In the genomic region with DNA sequence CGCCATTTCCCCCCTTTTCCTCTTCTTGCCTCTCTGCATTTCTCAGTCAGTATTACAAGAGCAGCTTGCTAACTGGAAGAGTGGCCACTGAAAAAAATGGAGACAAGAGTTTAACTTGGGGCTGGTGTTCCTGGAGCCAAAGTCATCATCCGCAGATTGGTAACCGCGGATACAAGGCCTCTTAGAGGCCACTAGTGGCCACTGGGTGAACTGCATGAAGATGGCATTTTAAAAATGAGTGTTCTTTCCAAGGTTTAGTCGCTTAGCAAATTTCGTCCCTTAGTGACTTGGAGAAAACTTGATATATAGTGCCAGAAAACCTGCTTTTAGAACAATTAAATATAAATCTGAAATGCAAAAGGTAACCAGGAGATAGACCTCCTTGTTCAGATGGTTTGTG, we compare ENCODE assay signal across 8 cellular contexts. TPM values are rescaled to one million over a fixed set of nuclear protein-coding genes. Genes with fewer than 3 reads are reported as not detected.
A peak's percentile ranks its signal among the peaks of the same experiment; 100 is the strongest.
DNase-seq lines count a peak whose midpoint lies in the region; ATAC-seq, FAIRE-seq and TF ChIP-seq lines count a peak whose summit lies in the region.
"Had no signal": no experiment of that assay in that cellular context is flagged by ENCODE, and none has a peak within 500 bp of the region (broad histone marks: within the 10 kb centered on the region; RNA-seq: fewer than 3 reads in every experiment).

No MANE protein-coding gene starts in this region.

- peak overlapping the region in 1 of 9 donors; percentile 47 for H3K27ac Mint-ChIP-seq in naive thymus-derived CD4-positive, alpha-beta T cell

- H3K4me1 Mint-ChIP-seq in naive thymus-derived CD4-positive, alpha-beta T cell: peaks cover 0 to 5% (median 0%) of the 10 kb centered on the region in 7 donors

- H3K9me3 Mint-ChIP-seq in naive thymus-derived CD4-positive, alpha-beta T cell: peaks cover 0 to 2% (median 0%) of the 10 kb centered on the region in 11 donors

- H3K9me3 ChIP-seq in naive thymus-derived CD4-positive, alpha-beta T cell (ENCODE audit: control insufficient read depth in 2 of 3, low read length in 3 of 3): no peaks in the 10 kb centered on the region

- CTCF ChIA-PET in naive thymus-derived CD4-positive, alpha-beta T cell (lab: Charles Lee): no interaction called here

- no peak overlapping the region for H3K4me3 ChIP-seq in epithelial cell of esophagus (ENCODE audit: low read length)
- no peak overlapping the region for H3K4me3 ChIP-seq in naive thymus-derived CD4-positive, alpha-beta T cell (ENCODE audit: low read length)

- H3K27ac ChIP-seq in naive thymus-derived CD4-positive, alpha-beta T cell (ENCODE audit: low read depth, low read length): no peak overlapping the region

- no peak for FAIRE-seq in RCC 7860 (lab: Jason Lieb, UNC)

- no peaks in the 10 kb centered on the region for H3K27me3 ChIP-seq in naive thymus-derived CD4-positive, alpha-beta T cell (ENCODE audit: control insufficient read depth in 2 of 2, insufficient read depth in 2 of 2, low read length in 2 of 2)

- H3K36me3 ChIP-seq in naive thymus-derived CD4-positive, alpha-beta T cell (ENCODE audit: control insufficient read depth in 2 of 3, insufficient read depth in 3 of 3, low read length in 3 of 3): no peaks in the 10 kb centered on the region

- in situ Hi-C loops in SK-MEL-5 (cut with HindIII; ENCODE audit: low pct_unique_long_range_greater_than_20kb, low sequenced_read_pairs): no loop called here

- no peaks in the 10 kb centered on the region for H3K36me3 Mint-ChIP-seq in naive thymus-derived CD4-positive, alpha-beta T cell

- no peaks in the 10 kb centered on the region for H3K4me1 ChIP-seq in naive thymus-derived CD4-positive, alpha-beta T cell (ENCODE audit: control insufficient read depth in 2 of 2, insufficient read depth in 2 of 2, low read length in 2 of 2)

- peak; percentile 30 for DNase-seq in ELF-1 (ENCODE audit: low read depth, low spot score)
- DNase-seq in HK-2 (ENCODE audit: unreplicated experiment): peak; percentile 15
- DNase-seq in SK-MEL-5 (ENCODE audit: low read depth, low spot score): peak; percentile 80
- DNase-seq in epithelial cell of esophagus (ENCODE audit: low read depth): peak; percentile 53
- DNase-seq in naive thymus-derived CD4-positive, alpha-beta T cell: peak in 4 of 9 donors; percentile 11 to 27 (median 20)
- DNase-seq in RCC 7860 (ENCODE audit: low spot score): no peak

- no peak overlapping the region for H3K4me3 Mint-ChIP-seq in naive thymus-derived CD4-positive, alpha-beta T cell

- H3K27me3 Mint-ChIP-seq in naive thymus-derived CD4-positive, alpha-beta T cell: peaks cover 34 to 52% (median 51%) of the 10 kb centered on the region in 5 donors

- intact Hi-C loops in naive thymus-derived CD4-positive, alpha-beta T cell (cut with micrococcal nuclease): loop anchor here in 1 of 2 donors (1.0 kb wide), 2 partner anchors 232 to 1172 kb away; no protein-coding TSS in a partner anchor

- peak; percentile 97 for TF ChIP-seq CTCF in epithelial cell of esophagus (IDR thresholded peaks at IDR 0.05; ENCODE audit: insufficient read depth, low read depth, low read length, missing control alignments)

- POLR2A ChIA-PET in naive thymus-derived CD4-positive, alpha-beta T cell (lab: Charles Lee): no interaction called here

- ATAC-seq in naive thymus-derived CD4-positive, alpha-beta T cell: peak; percentile 57
- ATAC-seq in HG02759 (IDR thresholded peaks at IDR 0.05; ENCODE audit: unreplicated experiment): no peak

RNA-seq across cellular contexts. Expression of a gene that starts 4.8 kb away (rescaled TPM):
- 0.03 TPM in 1 of 2 replicates, not detected in the other for total RNA-seq in SK-MEL-5 (2014; rRNA removed; shearing (Covaris generic))
- polyA plus RNA-seq in SK-MEL-5 (2015; cell fraction: cytosol; rRNA removed): not detected in 2 replicates
- not detected in 2 replicates for polyA plus RNA-seq in SK-MEL-5 (2015; cell fraction: nucleus; rRNA removed)
- total RNA-seq in naive thymus-derived CD4-positive, alpha-beta T cell: 10 to 100 TPM in 1 of 5 experiments, 1 to 10 TPM in 3, not detected in 1; 1.9 to 42.2 (median 4.8) TPM
- polyA plus RNA-seq in naive thymus-derived CD4-positive, alpha-beta T cell: under 1 TPM; 0.04 to 0.05 TPM
- total RNA-seq: activated CD8-positive, alpha-beta memory T cell treated with anti-CD3 and anti-CD28 coated beads for 36 hours had no signal
